ENCODE assay signal across 13 cellular contexts in the genomic region with DNA sequence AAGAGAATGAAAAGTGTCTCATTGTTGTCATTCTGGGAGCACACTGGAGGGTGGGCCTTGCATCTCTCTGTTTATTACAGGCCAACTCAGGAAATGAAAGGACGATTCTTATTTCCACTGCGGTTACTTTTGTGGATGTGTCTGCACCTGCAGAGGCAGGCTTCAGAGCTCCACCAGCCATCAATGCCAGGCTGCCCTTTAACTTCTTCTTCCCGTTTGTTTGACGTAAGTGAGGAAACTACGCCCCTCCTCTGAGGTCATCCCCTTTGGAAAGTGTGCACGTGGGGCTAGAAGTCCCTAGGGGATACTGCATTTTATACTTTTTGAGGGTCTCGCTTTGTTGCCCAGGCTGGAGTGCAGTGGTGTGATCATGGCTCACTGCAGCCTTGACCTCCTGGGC. TPM values are rescaled to one million over a fixed set of nuclear protein-coding genes. Genes with fewer than 3 reads are reported as not detected.
DNase-seq lines count a peak whose midpoint lies in the region; ATAC-seq, FAIRE-seq and TF ChIP-seq lines count a peak whose summit lies in the region.
"Had no signal": no experiment of that assay in that cellular context is flagged by ENCODE, and none has a peak within 500 bp of the region (broad histone marks: within the 10 kb centered on the region; RNA-seq: fewer than 3 reads in every experiment).

No MANE protein-coding gene starts in this region.

- no peaks in the 10 kb centered on the region for H3K27me3 Mint-ChIP-seq in activated T-cell treated with anti-CD3 and anti-CD28 coated beads, Interleukin-2, amount 50 U/mL, for 72 hours (ENCODE audit: low read depth)
- no peaks in the 10 kb centered on the region for H3K27me3 Mint-ChIP-seq in T-helper 2 cell treated with Interferon-gamma antibody and Interleukin-4, amounts not matched to agents 5 μg/mL and 100 μg/mL, for 36 hours (ENCODE audit: low read depth)

- peaks cover 0 to 3% of the 10 kb centered on the region in 2 donors for H3K36me3 Mint-ChIP-seq in activated T-cell treated with anti-CD3 and anti-CD28 coated beads, Interleukin-2, amount 50 U/mL, for 72 hours (ENCODE audit: insufficient read depth in 2 of 2)
- peaks cover 23% of the 10 kb centered on the region for H3K36me3 Mint-ChIP-seq in T-helper 2 cell treated with Interferon-gamma antibody and Interleukin-4, amounts not matched to agents 5 μg/mL and 100 μg/mL, for 36 hours (ENCODE audit: low read depth)

- peaks cover 37% of the 10 kb centered on the region for H3K4me1 Mint-ChIP-seq in activated T-cell treated with anti-CD3 and anti-CD28 coated beads, Interleukin-2, amount 50 U/mL, for 72 hours (ENCODE audit: low read depth)
- peaks cover 23% of the 10 kb centered on the region for H3K4me1 Mint-ChIP-seq in T-helper 2 cell treated with Interferon-gamma antibody and Interleukin-4, amounts not matched to agents 5 μg/mL and 100 μg/mL, for 36 hours (ENCODE audit: low read depth)

- no peaks in the 10 kb centered on the region for H3K9me3 Mint-ChIP-seq in activated T-cell treated with anti-CD3 and anti-CD28 coated beads, Interleukin-2, amount 50 U/mL, for 72 hours
- H3K9me3 Mint-ChIP-seq in T-helper 2 cell treated with Interferon-gamma antibody and Interleukin-4, amounts not matched to agents 5 μg/mL and 100 μg/mL, for 36 hours = no peaks in the 10 kb centered on the region

- no peak for FAIRE-seq in H54 (lab: Jason Lieb, UNC)

- no peak overlapping the region for H3K27ac Mint-ChIP-seq in activated T-cell treated with anti-CD3 and anti-CD28 coated beads, Interleukin-2, amount 50 U/mL, for 72 hours
- H3K27ac Mint-ChIP-seq in T-helper 2 cell treated with Interferon-gamma antibody and Interleukin-4, amounts not matched to agents 5 μg/mL and 100 μg/mL, for 36 hours = peak overlapping the region; percentile 9

- peak in 1 of 2 donors; percentile 14 for DNase-seq in activated T-cell treated with anti-CD3 and anti-CD28 coated beads, Interleukin-2, amount 50 U/mL, for 72 hours
- DNase-seq in activated T-cell treated with anti-CD3 and anti-CD28 coated beads for 4 hours (no peak), H54 (ENCODE audit: insufficient read length, low spot score) (no peak), mucosa of gallbladder (ENCODE audit: low spot score) (no peak)
- no peak for DNase-seq in T-helper 2 cell treated with Interferon-gamma antibody and Interleukin-4, amounts not matched to agents 5 μg/mL and 100 μg/mL, for 36 hours (ENCODE audit: low spot score)
- peak; percentile 59 for DNase-seq in stimulated activated naive CD8-positive, alpha-beta T cell treated with anti-CD3 and anti-CD28 coated beads, Interleukin-15, Interleukin-2, amounts not matched to agents 100 U/mL and 50 U/mL, for 24 hours
- DNase-seq: activated CD8-positive, alpha-beta memory T cell treated with anti-CD3 and anti-CD28 coated beads for 24 hours; central memory CD4-positive, alpha-beta T cell; left cardiac atrium; SJCRH30; stimulated activated CD4-positive, alpha-beta T cell treated with anti-CD3 and anti-CD28 coated beads, Interleukin-4, amount 100 ng/mL, for 24 hours had no signal

- H3K4me3 Mint-ChIP-seq in activated T-cell treated with anti-CD3 and anti-CD28 coated beads, Interleukin-2, amount 50 U/mL, for 72 hours = peak overlapping the region; percentile 13 to 24
- H3K4me3 Mint-ChIP-seq in T-helper 2 cell treated with Interferon-gamma antibody and Interleukin-4, amounts not matched to agents 5 μg/mL and 100 μg/mL, for 36 hours = peak overlapping the region; percentile 2

- ATAC-seq in activated T-cell treated with anti-CD3 and anti-CD28 coated beads, Interleukin-2, amount 50 U/mL, for 72 hours (replicated peaks in 1 of 2) = peak; percentile 56 to 66
- peak; percentile 66 for ATAC-seq in GM21825 (IDR thresholded peaks at IDR 0.05; ENCODE audit: unreplicated experiment)
- peak; percentile 96 for ATAC-seq in stimulated activated naive CD8-positive, alpha-beta T cell treated with anti-CD3 and anti-CD28 coated beads, Interleukin-15, Interleukin-2, amounts not matched to agents 100 U/mL and 50 U/mL, for 24 hours
- no peak for ATAC-seq in GM18907 (IDR thresholded peaks at IDR 0.05; ENCODE audit: unreplicated experiment)
- ATAC-seq: left cardiac atrium had no signal

- no peak for TF ChIP-seq POLR2A in H54 (IDR thresholded peaks at IDR 0.05; ENCODE audit: low read depth, low read length)

RNA-seq across cellular contexts. Expression of a gene that starts 33.7 kb away (rescaled TPM):
- total RNA-seq in activated T-cell treated with anti-CD3 and anti-CD28 coated beads, Interleukin-2, amount 50 U/mL, for 72 hours = 1 to 10 TPM; 9.7 to 10.0 TPM
- total RNA-seq in mucosa of gallbladder = 61.5 TPM

RNA-seq across cellular contexts. Expression of a gene that starts 41.2 kb away (rescaled TPM):
- 10 to 100 TPM; 10.5 to 12.8 TPM for total RNA-seq in activated T-cell treated with anti-CD3 and anti-CD28 coated beads, Interleukin-2, amount 50 U/mL, for 72 hours
- 7.1 TPM for total RNA-seq in mucosa of gallbladder
